16 cellular contexts compared by ENCODE assay signal in the genomic region with DNA sequence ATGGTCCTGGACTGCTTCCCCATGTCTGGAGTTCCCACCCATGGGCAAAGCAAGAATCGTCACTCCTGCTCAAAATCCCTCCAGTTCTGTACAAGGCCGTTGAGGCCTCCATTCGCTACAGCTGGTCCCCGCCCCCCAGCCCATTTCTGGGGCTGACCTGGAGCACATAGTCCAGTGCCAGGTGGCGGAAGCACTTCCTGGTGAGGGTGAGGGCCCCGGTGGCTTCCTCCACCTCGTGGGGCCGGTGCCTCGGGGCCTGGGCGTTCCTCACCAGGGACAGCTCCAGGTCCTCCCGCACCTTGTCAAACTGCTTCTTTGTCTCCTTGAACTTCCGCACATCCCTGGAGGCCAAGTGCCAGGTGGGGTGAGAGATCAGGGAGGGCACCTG.
"Had no signal": no experiment of that assay in that cellular context is flagged by ENCODE, and none has a peak within 500 bp of the region (broad histone marks: within the 10 kb centered on the region; RNA-seq: fewer than 3 reads in every experiment).

No MANE protein-coding gene starts in this region.

- H3K27me3 ChIP-seq: esophagus muscularis mucosa, hepatocyte, left lung had no signal

- H3K9me3 Mint-ChIP-seq: activated B cell treated with CpG ODN at 0.5 μM for 24 hours; activated naive CD8-positive, alpha-beta T cell treated with anti-CD3 and anti-CD28 coated beads, Interleukin-2, amount 10 ng/mL, durations not matched to agents 7 days and 5 days; naive thymus-derived CD8-positive, alpha-beta T cell; stimulated activated naive B cell treated with anti-CD40 and anti-IgM and Interleukin-4, amounts not matched to agents 10 μg/mL and 1 μg/mL and 100 μg/mL, for 72 hours had no signal

- H3K9me3 ChIP-seq: esophagus muscularis mucosa, left lung had no signal

- H3K4me3 Mint-ChIP-seq: activated B cell treated with CpG ODN at 0.5 μM for 24 hours; activated naive CD8-positive, alpha-beta T cell treated with anti-CD3 and anti-CD28 coated beads, Interleukin-2, amount 10 ng/mL, durations not matched to agents 7 days and 5 days; naive thymus-derived CD8-positive, alpha-beta T cell; stimulated activated naive B cell treated with anti-CD40 and anti-IgM and Interleukin-4, amounts not matched to agents 10 μg/mL and 1 μg/mL and 100 μg/mL, for 72 hours had no signal

- H3K27ac ChIP-seq: esophagus muscularis mucosa, hepatocyte, left lung had no signal

- FAIRE-seq: endometrium, keratinocyte, TTC549 had no signal

- H3K4me2 ChIP-seq: hepatocyte had no signal

- H3K36me3 Mint-ChIP-seq: activated naive CD8-positive, alpha-beta T cell treated with anti-CD3 and anti-CD28 coated beads, Interleukin-2, amount 10 ng/mL, durations not matched to agents 7 days and 5 days; naive thymus-derived CD8-positive, alpha-beta T cell had no signal

- ATAC-seq: left lung had no signal

- H3K27ac Mint-ChIP-seq: activated B cell treated with CpG ODN at 0.5 μM for 24 hours; activated naive CD8-positive, alpha-beta T cell treated with anti-CD3 and anti-CD28 coated beads, Interleukin-2, amount 10 ng/mL, durations not matched to agents 7 days and 5 days; stimulated activated naive B cell treated with anti-CD40 and anti-IgM and Interleukin-4, amounts not matched to agents 10 μg/mL and 1 μg/mL and 100 μg/mL, for 72 hours had no signal

- H3K27me3 Mint-ChIP-seq: activated B cell treated with CpG ODN at 0.5 μM for 24 hours; activated naive CD8-positive, alpha-beta T cell treated with anti-CD3 and anti-CD28 coated beads, Interleukin-2, amount 10 ng/mL, durations not matched to agents 7 days and 5 days; naive thymus-derived CD8-positive, alpha-beta T cell; stimulated activated naive B cell treated with anti-CD40 and anti-IgM and Interleukin-4, amounts not matched to agents 10 μg/mL and 1 μg/mL and 100 μg/mL, for 72 hours had no signal

- H2AFZ ChIP-seq: hepatocyte had no signal

- H3K4me3 ChIP-seq: esophagus muscularis mucosa, hepatocyte, left lung had no signal

- DNase-seq: activated B cell treated with CpG ODN at 0.5 μM for 24 hours; activated naive CD4-positive, alpha-beta T cell; activated naive CD8-positive, alpha-beta T cell treated with anti-CD3 and anti-CD28 coated beads, Interleukin-2, amount 10 ng/mL, durations not matched to agents 7 days and 5 days; aorta; left lung; mesenchymal stem cell; nucleus accumbens; stimulated activated CD4-positive, alpha-beta T cell treated with anti-CD3 and anti-CD28 coated beads, Interleukin-2, amount 100 ng/mL, for 48 hours; stimulated activated naive B cell treated with anti-CD40 and anti-IgM and Interleukin-4, amounts not matched to agents 10 μg/mL and 1 μg/mL and 100 μg/mL, for 72 hours; SW 1271 had no signal
